ENCODE assay signal across 8 cellular contexts in genomic region chr19:49639401-49640112, GRCh38. TPM values are rescaled to one million over a fixed set of nuclear protein-coding genes. Genes with fewer than 3 reads are reported as not detected.
DNase-seq lines count a peak whose midpoint lies in the region; ATAC-seq and TF ChIP-seq lines count a peak whose summit lies in the region.

No MANE protein-coding gene starts in this region.

- TF ChIP-seq CTCF in right atrium auricular region (IDR thresholded peaks at IDR 0.05) (no peak), MCF 10A (IDR thresholded peaks at IDR 0.05; ENCODE audit: unreplicated experiment) (no peak), vagina (IDR thresholded peaks at IDR 0.05) (no peak)

- peak in 1 of 2 donors; percentile 82 for TF ChIP-seq POLR2A in vagina (IDR thresholded peaks at IDR 0.05)

- ATAC-seq in GM21825 (IDR thresholded peaks at IDR 0.05; ENCODE audit: unreplicated experiment) (no peak), HG02973 (IDR thresholded peaks at IDR 0.05; ENCODE audit: unreplicated experiment) (no peak)

- H3K36me3 ChIP-seq in right atrium auricular region (peaks cover 11% of the 10 kb centered on the region), mesodermal cell (ENCODE audit: control insufficient read depth, insufficient read depth, low read length) (peaks cover 15% of the 10 kb centered on the region), vagina (peaks cover 0 to 16% of the 10 kb centered on the region in 2 donors)

- H3K4me3 ChIP-seq in right atrium auricular region (peak overlapping the region; percentile 74 to 96), mesodermal cell (ENCODE audit: extremely low read depth, insufficient read depth, low read length, poor library complexity, severe bottlenecking) (peak overlapping the region; percentile 99), vagina (peak overlapping the region; percentile 78 to 99)

- H3K27ac Mint-ChIP-seq in MCF 10A (ENCODE audit: low read depth, unreplicated experiment), result peak overlapping the region; percentile 95

- peaks cover 0 to 75% of the 10 kb centered on the region in 2 donors for H3K4me1 ChIP-seq in right atrium auricular region
- peaks cover 44% of the 10 kb centered on the region for H3K4me1 ChIP-seq in mesodermal cell (ENCODE audit: control insufficient read depth, insufficient read depth, low read length, poor library complexity, severe bottlenecking)
- peaks cover 61% of the 10 kb centered on the region for H3K4me1 ChIP-seq in vagina

- POLR2A ChIA-PET in MCF 10A (lab: Yijun Ruan, JAX), result interaction anchor here (0.6 to 7.5 kb wide), 20 partner anchors 8 to 936 kb away, joined by 3 to 167 read pairs (median 8); partner anchors contain the start of genes AKT1S1, ALDH16A1, AP2A1 and ATF5

- H3K27me3 ChIP-seq in right atrium auricular region (no peaks in the 10 kb centered on the region), vagina (no peaks in the 10 kb centered on the region)

- H3K27me3 Mint-ChIP-seq in MCF 10A (ENCODE audit: insufficient read depth, unreplicated experiment), result no peaks in the 10 kb centered on the region

- intact Hi-C loops in cardiac septum (cut with DNase I), result loop anchor here (2.0 kb wide), 2 partner anchors 37 to 49 kb away; partner anchors contain the start of genes PRMT1 and PRR12
- intact Hi-C loops in MCF 10A (cut with micrococcal nuclease), result loop anchor here (1.0 to 2.0 kb wide), 4 partner anchors 37 to 143 kb away; partner anchors contain the start of genes NOSIP, PRRG2 and RPS11
- intact Hi-C loops in vagina (cut with DNase I), result loop anchor here (2.0 kb wide), 1 partner anchor 47 kb away; no protein-coding TSS in a partner anchor

- H3K36me3 Mint-ChIP-seq in MCF 10A (ENCODE audit: insufficient read depth, unreplicated experiment), result peaks cover 31% of the 10 kb centered on the region

- H3K27ac ChIP-seq in right atrium auricular region (peak overlapping the region; percentile 99 to 100), mesodermal cell (ENCODE audit: low read depth, low read length, severe bottlenecking) (peak overlapping the region; percentile 100), vagina (peak overlapping the region; percentile 100)

- CTCF ChIA-PET in MCF 10A (lab: Yijun Ruan, JAX), result interaction anchor here (0.6 to 1.2 kb wide), 6 partner anchors 32 to 70 kb away, joined by 3 to 4 read pairs (median 3); no protein-coding TSS in a partner anchor

- DNase-seq in right atrium auricular region (ENCODE audit: low spot score) (no peak), cardiac septum (ENCODE audit: low spot score) (no peak), MCF 10A (ENCODE audit: unreplicated experiment) (no peak), vagina (ENCODE audit: extremely low spot score in 2 of 2) (no peak), NCI-H2029 (lab: John Stamatoyannopoulos, UW) (no peak)

- H3K9me3 ChIP-seq in right atrium auricular region, result no peaks in the 10 kb centered on the region
- no peaks in the 10 kb centered on the region for H3K9me3 ChIP-seq in mesodermal cell (ENCODE audit: control insufficient read depth, low read length)
- H3K9me3 ChIP-seq in vagina, result no peaks in the 10 kb centered on the region

- no TSS peak for BruUV-seq in MCF 10A (replicated peaks; lab: Mats Ljungman, UMichigan)

- H3K9me3 Mint-ChIP-seq in MCF 10A (ENCODE audit: unreplicated experiment), result no peaks in the 10 kb centered on the region

- H3K4me1 Mint-ChIP-seq in MCF 10A (ENCODE audit: insufficient read depth, unreplicated experiment), result peaks cover 41% of the 10 kb centered on the region

- peak overlapping the region; percentile 84 for H3K4me3 Mint-ChIP-seq in MCF 10A (ENCODE audit: unreplicated experiment)

- 5 to 14% methylated on average over 13 to 20 of the region's 31 CpGs for WGBS in mesodermal cell (ENCODE audit: insufficient coverage in 2 of 2), 2 experiments

RNA-seq across cellular contexts. Expression of gene RRAS, which starts 0.4 kb away (rescaled TPM):
- total RNA-seq in right atrium auricular region (10 to 100 TPM; 60.9 to 83.5 TPM), cardiac septum (171 TPM), MCF 10A (2022) (37.6 and 56.5 TPM in 2 replicates), vagina (112 TPM)
- 103 TPM for polyA plus RNA-seq in mesodermal cell (2013, experiment 1 of 2)
- 83.2 TPM for polyA plus RNA-seq in mesodermal cell (2013, experiment 2 of 2)

RNA-seq across cellular contexts. Expression of gene SCAF1, which starts 2.5 kb away (rescaled TPM):
- 10 to 100 TPM; 14.3 to 22.3 TPM for total RNA-seq in right atrium auricular region
- 53.1 TPM for total RNA-seq in cardiac septum
- 81.3 and 101 TPM in 2 replicates for total RNA-seq in MCF 10A (2022)
- 49.0 TPM for polyA plus RNA-seq in mesodermal cell (2013, experiment 1 of 2)
- polyA plus RNA-seq in mesodermal cell (2013, experiment 2 of 2), result 40.9 TPM
- 20.4 TPM for total RNA-seq in vagina

RNA-seq across cellular contexts. Expression of gene IRF3, which starts 26.1 kb away (rescaled TPM):
- total RNA-seq in right atrium auricular region (10 to 100 TPM; 33.2 to 34.0 TPM), cardiac septum (33.7 TPM), MCF 10A (2022) (65.6 and 82.2 TPM in 2 replicates), vagina (59.4 TPM)
- 62.2 TPM for polyA plus RNA-seq in mesodermal cell (2013, experiment 1 of 2)
- polyA plus RNA-seq in mesodermal cell (2013, experiment 2 of 2), result 54.1 TPM

RNA-seq across cellular contexts. Expression of gene BCL2L12, which starts 26.2 kb away (rescaled TPM):
- total RNA-seq in right atrium auricular region, result 1 to 10 TPM; 5.7 to 6.5 TPM
- total RNA-seq in cardiac septum, result 8.9 TPM
- 29.4 and 36.0 TPM in 2 replicates for total RNA-seq in MCF 10A (2022)
- 76.9 TPM for polyA plus RNA-seq in mesodermal cell (2013, experiment 1 of 2)
- 69.3 TPM for polyA plus RNA-seq in mesodermal cell (2013, experiment 2 of 2)
- 14.7 TPM for total RNA-seq in vagina

RNA-seq across cellular contexts. Expression of gene PRMT1, which starts 37.5 kb away (rescaled TPM):
- 100 to 1,000 TPM; 187 to 192 TPM for total RNA-seq in right atrium auricular region
- total RNA-seq in cardiac septum, result 124 TPM
- 236 and 304 TPM in 2 replicates for total RNA-seq in MCF 10A (2022)
- polyA plus RNA-seq in mesodermal cell (2013, experiment 1 of 2), result 426 TPM
- 377 TPM for polyA plus RNA-seq in mesodermal cell (2013, experiment 2 of 2)
- 156 TPM for total RNA-seq in vagina
